1 cellular context compared by ENCODE assay signal in the genomic region with DNA sequence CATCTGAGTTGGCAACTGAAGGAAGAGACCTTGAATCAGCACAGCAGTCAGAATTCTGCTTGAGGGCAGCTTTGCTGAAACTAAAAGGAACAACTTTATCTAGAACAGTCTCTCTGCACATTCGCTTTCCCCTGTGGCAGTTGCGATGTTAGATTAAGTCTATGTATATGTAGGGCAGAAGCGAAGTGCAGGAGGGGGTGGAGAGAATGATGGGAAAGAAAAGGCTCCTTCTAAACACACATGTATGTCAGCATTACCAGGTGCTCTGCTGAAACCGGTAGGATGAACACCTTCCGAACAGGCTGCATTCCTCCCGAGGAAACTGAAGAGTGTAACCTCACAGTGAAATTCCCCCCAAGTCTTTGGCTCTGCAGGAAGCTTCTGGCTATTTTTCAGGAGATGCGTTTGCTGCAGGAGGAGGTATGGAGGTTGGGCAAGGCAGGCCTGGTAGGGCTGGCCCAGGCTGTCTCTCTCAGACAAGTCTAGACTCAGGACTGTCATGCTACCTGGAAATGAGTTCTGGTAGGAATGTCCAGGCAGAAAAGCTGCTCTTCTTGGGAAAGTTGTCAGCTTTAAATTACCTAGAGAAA.
TF ChIP-seq lines count a peak whose summit lies in the region.

No MANE protein-coding gene starts in this region.

TF ChIP-seq in WTC11, 78 proteins besides CTCF, POLR2A, EP300 and RAD21 (continued from another document):
- TF ChIP-seq, protein P1, sequence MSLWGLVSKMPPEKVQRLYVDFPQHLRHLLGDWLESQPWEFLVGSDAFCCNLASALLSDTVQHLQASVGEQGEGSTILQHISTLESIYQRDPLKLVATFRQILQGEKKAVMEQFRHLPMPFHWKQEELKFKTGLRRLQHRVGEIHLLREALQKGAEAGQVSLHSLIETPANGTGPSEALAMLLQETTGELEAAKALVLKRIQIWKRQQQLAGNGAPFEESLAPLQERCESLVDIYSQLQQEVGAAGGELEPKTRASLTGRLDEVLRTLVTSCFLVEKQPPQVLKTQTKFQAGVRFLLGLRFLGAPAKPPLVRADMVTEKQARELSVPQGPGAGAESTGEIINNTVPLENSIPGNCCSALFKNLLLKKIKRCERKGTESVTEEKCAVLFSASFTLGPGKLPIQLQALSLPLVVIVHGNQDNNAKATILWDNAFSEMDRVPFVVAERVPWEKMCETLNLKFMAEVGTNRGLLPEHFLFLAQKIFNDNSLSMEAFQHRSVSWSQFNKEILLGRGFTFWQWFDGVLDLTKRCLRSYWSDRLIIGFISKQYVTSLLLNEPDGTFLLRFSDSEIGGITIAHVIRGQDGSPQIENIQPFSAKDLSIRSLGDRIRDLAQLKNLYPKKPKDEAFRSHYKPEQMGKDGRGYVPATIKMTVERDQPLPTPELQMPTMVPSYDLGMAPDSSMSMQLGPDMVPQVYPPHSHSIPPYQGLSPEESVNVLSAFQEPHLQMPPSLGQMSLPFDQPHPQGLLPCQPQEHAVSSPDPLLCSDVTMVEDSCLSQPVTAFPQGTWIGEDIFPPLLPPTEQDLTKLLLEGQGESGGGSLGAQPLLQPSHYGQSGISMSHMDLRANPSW (CRISPR knock-in tag; conservative IDR thresholded peaks at IDR 0.05; ENCODE audit: low read depth): no peak
- TF ChIP-seq, protein P2, sequence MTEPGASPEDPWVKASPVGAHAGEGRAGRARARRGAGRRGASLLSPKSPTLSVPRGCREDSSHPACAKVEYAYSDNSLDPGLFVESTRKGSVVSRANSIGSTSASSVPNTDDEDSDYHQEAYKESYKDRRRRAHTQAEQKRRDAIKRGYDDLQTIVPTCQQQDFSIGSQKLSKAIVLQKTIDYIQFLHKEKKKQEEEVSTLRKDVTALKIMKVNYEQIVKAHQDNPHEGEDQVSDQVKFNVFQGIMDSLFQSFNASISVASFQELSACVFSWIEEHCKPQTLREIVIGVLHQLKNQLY (CRISPR knock-in tag; IDR thresholded peaks at IDR 0.05): no peak
- TF ChIP-seq ZNF219 (CRISPR knock-in tag; IDR thresholded peaks at IDR 0.05; ENCODE audit: borderline replicate concordance) (no peak), MXD4 (CRISPR knock-in tag; IDR thresholded peaks at IDR 0.05; ENCODE audit: borderline replicate concordance) (no peak), MAX (CRISPR knock-in tag; IDR thresholded peaks at IDR 0.05) (no peak)
